1 cellular context compared by ENCODE assay signal in genomic region chr16:83913234-83913633, GRCh38.
TF ChIP-seq lines count a peak whose summit lies in the region.

No MANE protein-coding gene starts in this region.

TF ChIP-seq in SK-N-SH, 30 proteins besides CTCF, POLR2A, EP300 and RAD21 (continued from another document):
- TF ChIP-seq ZBTB33 (IDR thresholded peaks at IDR 0.05; ENCODE audit: borderline replicate concordance, low read depth) = no peak
- TF ChIP-seq PBX3 (IDR thresholded peaks at IDR 0.05) = no peak
- TF ChIP-seq MEF2A (IDR thresholded peaks at IDR 0.05; ENCODE audit: borderline replicate concordance, low read depth) = no peak
- no peak for TF ChIP-seq USF1 (IDR thresholded peaks at IDR 0.05; ENCODE audit: borderline replicate concordance, low read depth)
- TF ChIP-seq CHD2 (IDR thresholded peaks at IDR 0.05; ENCODE audit: low read length, partially characterized antibody) = no peak
- TF ChIP-seq YY1 (IDR thresholded peaks at IDR 0.05; ENCODE audit: low read depth) = no peak
- no peak for TF ChIP-seq RFX5 (IDR thresholded peaks at IDR 0.05; ENCODE audit: low read length)
- TF ChIP-seq GABPA (IDR thresholded peaks at IDR 0.05; ENCODE audit: low read depth) = no peak
- no peak for TF ChIP-seq RCOR1 (IDR thresholded peaks at IDR 0.05; ENCODE audit: low read length)
- no peak for TF ChIP-seq FOSL2 (IDR thresholded peaks at IDR 0.05; ENCODE audit: borderline replicate concordance, low read depth)
- TF ChIP-seq SIN3A (IDR thresholded peaks at IDR 0.05; ENCODE audit: borderline replicate concordance, low read depth, low read length) = no peak
- TF ChIP-seq TCF12 (IDR thresholded peaks at IDR 0.05) = no peak
- no peak for TF ChIP-seq MAX (IDR thresholded peaks at IDR 0.05; ENCODE audit: low read depth)
